In the genomic region with DNA sequence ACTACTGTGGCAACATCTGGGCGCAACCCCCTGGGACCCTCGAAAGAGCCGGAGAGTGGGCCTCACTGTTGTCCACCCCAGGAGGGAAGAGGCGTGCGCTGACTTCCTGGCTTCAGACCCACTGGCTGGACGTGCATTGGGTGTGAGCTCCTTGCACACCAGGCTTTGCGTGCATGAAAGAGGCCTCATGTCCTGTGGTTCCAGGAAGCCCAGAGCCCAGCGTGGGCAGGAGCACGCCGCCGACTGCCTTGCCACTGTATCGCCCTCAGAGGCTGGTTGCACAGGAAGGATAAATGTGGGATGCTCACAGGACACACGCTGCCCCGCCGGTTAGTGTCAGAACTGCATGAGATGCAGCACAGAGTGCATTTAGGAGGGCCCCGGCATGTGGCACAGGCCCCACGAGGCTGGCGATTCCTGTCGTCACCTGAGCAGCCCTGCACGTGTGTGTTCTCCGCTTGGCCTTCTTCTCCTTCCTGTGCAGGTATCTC, we compare ENCODE assay signal across 13 cellular contexts. TPM values are rescaled to one million over a fixed set of nuclear protein-coding genes. Genes with fewer than 3 reads are reported as not detected.
DNase-seq lines count a peak whose midpoint lies in the region; ATAC-seq, FAIRE-seq and TF ChIP-seq lines count a peak whose summit lies in the region.
"Had no signal": no experiment of that assay in that cellular context is flagged by ENCODE, and none has a peak within 500 bp of the region (broad histone marks: within the 10 kb centered on the region; RNA-seq: fewer than 3 reads in every experiment).

No MANE protein-coding gene starts in this region.

- no peak overlapping the region for H3K9ac ChIP-seq in K562 (ENCODE audit: insufficient read depth in 1 of 2, low read depth in 2 of 2, low read length in 2 of 2)
- H3K9ac ChIP-seq in HepG2 (ENCODE audit: insufficient read depth, low read depth, low read length) = no peak overlapping the region

- no peak for TF ChIP-seq POLR2A in K562 (conservative IDR thresholded peaks at IDR 0.05)
- TF ChIP-seq POLR2A in HepG2 (IDR thresholded peaks at IDR 0.05; ENCODE audit: insufficient read depth in 1 of 2, low read depth in 2 of 2, low read length in 2 of 2) = no peak
- TF ChIP-seq POLR2A in spleen (IDR thresholded peaks at IDR 0.05) = no peak

- no peak overlapping the region for H3K4me3 Mint-ChIP-seq in T-helper 17 cell
- H3K4me3 Mint-ChIP-seq: CD4-positive, CD25-positive, alpha-beta regulatory T cell had no signal

- H3K36me3 ChIP-seq in H7 (replicated peaks; ENCODE audit: control insufficient read depth, insufficient read depth, low read length) (no peaks in the 10 kb centered on the region), K562 (ENCODE audit: control insufficient read depth, insufficient read depth, low read length) (no peaks in the 10 kb centered on the region), HepG2 (replicated peaks in 1 of 2; ENCODE audit: control insufficient read depth in 1 of 2, insufficient read depth in 2 of 2, low read length in 2 of 2) (no peaks in the 10 kb centered on the region), spleen (no peaks in the 10 kb centered on the region)
- H3K36me3 ChIP-seq: HAP-1 had no signal

- POLR2A ChIA-PET in K562 (lab: Yijun Ruan, JAX) (no interaction called here), HepG2 (lab: Yijun Ruan, JAX) (no interaction called here)

- H3K27me3 Mint-ChIP-seq in T-helper 17 cell = peaks cover 61% of the 10 kb centered on the region

- TF ChIP-seq CTCF in K562 (IDR thresholded peaks at IDR 0.05 in 2 of 3, conservative IDR thresholded peaks at IDR 0.05 in 1 of 3; ENCODE audit: insufficient read depth in 2 of 3, low read depth in 1 of 3, low read length in 3 of 3) = no peak
- TF ChIP-seq CTCF in HepG2 (CRISPR knock-in tag; IDR thresholded peaks at IDR 0.05) = no peak
- TF ChIP-seq CTCF in spleen (IDR thresholded peaks at IDR 0.05 in 8 of 11, conservative IDR thresholded peaks at IDR 0.05 in 3 of 11) = no peak

- H3K4me2 ChIP-seq in K562 (ENCODE audit: insufficient read depth, low read length) (no peak overlapping the region), HepG2 (ENCODE audit: low read depth, low read length) (no peak overlapping the region)

- H3K27me3 ChIP-seq in H7 (ENCODE audit: control insufficient read depth, insufficient read depth, low read length) = no peaks in the 10 kb centered on the region
- H3K27me3 ChIP-seq in K562 (ENCODE audit: control insufficient read depth in 2 of 2, insufficient read depth in 2 of 2, low read length in 2 of 2) = peaks cover 7 to 65% of the 10 kb centered on the region in 2 experiments
- H3K27me3 ChIP-seq in HepG2 (ENCODE audit: control insufficient read depth in 1 of 2, insufficient read depth in 2 of 2, low read length in 2 of 2) = peaks cover 4 to 37% of the 10 kb centered on the region in 2 experiments; a peak in 4 of 5 replicates
- H3K27me3 ChIP-seq in spleen (replicated peaks in 1 of 7) = peaks cover 0 to 44% (median 0%) of the 10 kb centered on the region in 7 donors

- no peaks in the 10 kb centered on the region; the same call in none of the 2 replicates for H4K20me1 ChIP-seq in K562 (replicated peaks; ENCODE audit: control insufficient read depth, insufficient read depth, low read length)
- no peaks in the 10 kb centered on the region for H4K20me1 ChIP-seq in HepG2 (ENCODE audit: insufficient read depth, low read length)

- H3K9me1 ChIP-seq in K562 (ENCODE audit: control insufficient read depth, insufficient read depth, low read length) = no peaks in the 10 kb centered on the region

- in situ Hi-C loops in K562 (cut with MboI) = no loop called here
- in situ Hi-C loops in HepG2 (cut with HindIII; ENCODE audit: extremely low pct_ligation_motif_present, low pct_unique_long_range_greater_than_20kb) = no loop called here

- no TSS peak for BruUV-seq in K562 (replicated peaks; lab: Mats Ljungman, UMichigan)
- BruUV-seq in HepG2 (replicated peaks; lab: Mats Ljungman, UMichigan) = no TSS peak

- H3K4me1 ChIP-seq in K562 (replicated peaks in 1 of 2; ENCODE audit: control insufficient read depth in 2 of 2, insufficient read depth in 2 of 2, low read length in 2 of 2) (no peaks in the 10 kb centered on the region), HepG2 (ENCODE audit: insufficient read depth, low read length) (no peaks in the 10 kb centered on the region), spleen (no peaks in the 10 kb centered on the region)
- H3K4me1 ChIP-seq: HAP-1 had no signal

- H3K9me3 ChIP-seq in K562 (replicated peaks; ENCODE audit: control insufficient read depth, insufficient read depth, low read depth, low read length) (no peaks in the 10 kb centered on the region), HepG2 (ENCODE audit: low read length) (peaks cover 14% of the 10 kb centered on the region), spleen (peaks cover 0 to 23% (median 13%) of the 10 kb centered on the region in 8 donors), T-helper 17 cell (ENCODE audit: control insufficient read depth, low read length, poor library complexity, severe bottlenecking) (peaks cover 6% of the 10 kb centered on the region)

- CTCF ChIA-PET in K562 (lab: Yijun Ruan, JAX; ENCODE audit: low intra/inter-chr PET ratio) = no interaction called here
- CTCF ChIA-PET in HepG2 (lab: Yijun Ruan, JAX; ENCODE audit: low intra/inter-chr PET ratio, low total read pairs) = no interaction called here

- FAIRE-seq in K562 (lab: Jason Lieb, UNC) = no peak
- FAIRE-seq in HepG2 (lab: Jason Lieb, UNC) = no peak
- FAIRE-seq: GM18507 had no signal

- no peaks in the 10 kb centered on the region for H3K79me2 ChIP-seq in K562 (ENCODE audit: control insufficient read depth, insufficient read depth, low read length)
- H3K79me2 ChIP-seq in HepG2 (ENCODE audit: insufficient read depth, low read length) = no peaks in the 10 kb centered on the region

- intact Hi-C loops in K562 (cut with micrococcal nuclease) (no loop called here), HepG2 (cut with micrococcal nuclease; ENCODE audit: unreplicated experiment) (no loop called here), spleen (cut with DNase I; ENCODE audit: low total_unique reads) (no loop called here)

- peaks cover 4% of the 10 kb centered on the region for H3K36me3 Mint-ChIP-seq in T-helper 17 cell (ENCODE audit: low read depth)

- H2AFZ ChIP-seq in K562 (ENCODE audit: low read depth, low read length) = no peak overlapping the region
- no peak overlapping the region for H2AFZ ChIP-seq in HepG2 (ENCODE audit: low read length)

- TF ChIP-seq RAD21 in K562 (CRISPR knock-in tag; conservative IDR thresholded peaks at IDR 0.05 in 1 of 2, IDR thresholded peaks at IDR 0.05 in 1 of 2) (no peak), HepG2 (CRISPR knock-in tag; IDR thresholded peaks at IDR 0.05) (no peak)

- ATAC-seq in K562 = peak; percentile 46; the same call in 1 of the 3 replicates
- peak; percentile 59; the same call in 2 of the 3 replicates for ATAC-seq in HepG2
- no peak for ATAC-seq in T-helper 17 cell

- no peak overlapping the region for H3K27ac ChIP-seq in K562 (ENCODE audit: extremely low read depth, low read depth, low read length)
- H3K27ac ChIP-seq in HepG2 (ENCODE audit: extremely low read length, insufficient read depth, low read length) = no peak overlapping the region
- no peak overlapping the region for H3K27ac ChIP-seq in spleen

- no peak overlapping the region for H3K27ac Mint-ChIP-seq in T-helper 17 cell
- H3K27ac Mint-ChIP-seq: CD4-positive, CD25-positive, alpha-beta regulatory T cell had no signal

- TF ChIP-seq EP300 in K562 (IDR thresholded peaks at IDR 0.05; ENCODE audit: low read length) (no peak), HepG2 (IDR thresholded peaks at IDR 0.05; ENCODE audit: low read depth in 2 of 2, low read length in 2 of 2) (no peak), HepG2 (CRISPR knock-in tag; IDR thresholded peaks at IDR 0.05; ENCODE audit: borderline replicate concordance) (no peak)

- H3K4me3 ChIP-seq in H7 (ENCODE audit: insufficient read depth, low read depth, low read length) = no peak overlapping the region
- no peak overlapping the region for H3K4me3 ChIP-seq in K562
- H3K4me3 ChIP-seq in HepG2 (replicated peaks in 1 of 3; ENCODE audit: insufficient read depth in 1 of 3, low read depth in 2 of 3, low read length in 3 of 3) = no peak overlapping the region
- no peak overlapping the region for H3K4me3 ChIP-seq in spleen
- H3K4me3 ChIP-seq: HAP-1 had no signal

- WGBS in K562 (ENCODE audit: insufficient coverage, low coverage, missing lambda C conversion rate) = 2% methylated on average over 17 of the region's 21 CpGs
- 36% methylated on average over 5 of the region's 21 CpGs for WGBS in HepG2 (ENCODE audit: low lambda C conversion rate)
- 83 to 93% (median 87%) methylated on average over 16 to 21 of the region's 21 CpGs for WGBS in spleen, 5 donors

- DNase-seq in H7 (peak; percentile 45), K562 (ENCODE audit: extremely low read depth in 1 of 4, low spot score in 3 of 4) (no peak), HepG2 (ENCODE audit: low spot score) (no peak), spleen (peak; percentile 52), T-helper 17 cell (no peak), cerebellar cortex (ENCODE audit: low spot score) (no peak)
- no peak for DNase-seq in activated effector memory CD4-positive, alpha-beta T cell treated with Interleukin-2 at 50 U/mL for 16 hours
- DNase-seq: CD4-positive, CD25-positive, alpha-beta regulatory T cell; DMS53; GF-D8; GOT3 had no signal

- peaks cover 5% of the 10 kb centered on the region for H3K4me1 Mint-ChIP-seq in T-helper 17 cell
- H3K4me1 Mint-ChIP-seq: CD4-positive, CD25-positive, alpha-beta regulatory T cell had no signal

RNA-seq across cellular contexts. Expression of gene JAKMIP3, which starts 8.5 kb away (rescaled TPM):
- 0.42 and 0.63 TPM in 2 replicates for total RNA-seq in H7 (2014; rRNA removed; shearing (Covaris generic))
- total RNA-seq in K562 (2011; cell fraction: chromatin; rRNA removed; ENCODE audit: low replicate concordance) = 0.12 TPM in 1 of 2 replicates, not detected in the other
- under 0.01 TPM in 1 of 2 replicates, not detected in the other for total RNA-seq in K562 (2011; cell fraction: nucleolus; rRNA removed)
- 0.15 TPM in 1 of 2 replicates, not detected in the other for total RNA-seq in K562 (2011; cell fraction: nucleoplasm; rRNA removed)
- total RNA-seq in K562 (2014; rRNA removed) (not detected in 2 replicates), K562 (2014; rRNA removed; fragmentation: Illumina TruSeq; extraction: Trizol) (not detected in 2 replicates), K562 (2015; rRNA removed; fragmentation: Illumina TruSeq; extraction: Trizol) (0.04 TPM in 1 of 2 replicates, not detected in the other), K562 (2021) (not detected in 2 replicates), HepG2 (2016; rRNA removed; fragmentation: Illumina TruSeq; extraction: Trizol) (0.04 and 0.11 TPM in 2 replicates), spleen (under 1 TPM; 0.13 to 0.92 (median 0.44) TPM), T-helper 17 cell (under 1 TPM; 0.22 to 0.39 TPM)
- polyA plus RNA-seq in K562 (2011; rRNA removed) (0.01 TPM in 1 of 2 replicates, not detected in the other), K562 (2014; fragmentation: Illumina TruSeq; extraction: Trizol) (not detected in 2 replicates), K562 (2014; fragmentation: Nextera tagmentation; extraction: Ambion mirVana) (not detected), K562 (2014; rRNA removed) (0.01 TPM in 1 of 2 replicates, not detected in the other), HepG2 (2011; rRNA removed) (0.03 and 0.12 TPM in 2 replicates), spleen (under 1 TPM; 0.06 to 0.13 (median 0.13) TPM)
- not detected in 2 replicates for polyA plus RNA-seq in K562 (2011; cell fraction: cytosol; rRNA removed)
- polyA plus RNA-seq in K562 (2011; cell fraction: nucleus; rRNA removed) = 0.03 TPM in 1 of 2 replicates, not detected in the other
- 0.04 and 1.4 TPM in 2 replicates for polyA plus RNA-seq in K562 (2012)
- not detected in 2 replicates for polyA minus RNA-seq in K562 (2011; rRNA and poly(A)+ RNA removed)
- not detected in 2 replicates for polyA minus RNA-seq in K562 (2011; cell fraction: cytosol; rRNA and poly(A)+ RNA removed)
- polyA minus RNA-seq in K562 (2011; cell fraction: nucleus; rRNA and poly(A)+ RNA removed) = under 0.01 TPM in 1 of 2 replicates, not detected in the other
- total RNA-seq in HepG2 (2016; cell fraction: cytosol; rRNA removed; fragmentation: Illumina TruSeq; extraction: Trizol; ENCODE audit: low read depth) = not detected in 2 replicates
- 0.11 TPM in 1 of 2 replicates, not detected in the other for total RNA-seq in HepG2 (2016; cell fraction: insoluble cytoplasmic fraction; rRNA removed; fragmentation: Illumina TruSeq; extraction: Trizol)
- 0.03 TPM in 2 replicates for total RNA-seq in HepG2 (2016; cell fraction: membrane; rRNA removed; fragmentation: Illumina TruSeq; extraction: Trizol)
- total RNA-seq in HepG2 (2016; cell fraction: nucleus; rRNA removed; fragmentation: Illumina TruSeq; extraction: Trizol) = 0.12 and 0.22 TPM in 2 replicates
- polyA plus RNA-seq in HepG2 (2011; cell fraction: cytosol; rRNA removed) = 0.01 and 0.03 TPM in 2 replicates
- polyA plus RNA-seq in HepG2 (2011; cell fraction: nucleus; rRNA removed) = 0.40 and 0.45 TPM in 2 replicates
- 0.07 and 0.12 TPM in 2 replicates for polyA plus RNA-seq in HepG2 (2012)
- 0.02 TPM in 1 of 2 replicates, not detected in the other for polyA plus RNA-seq in HepG2 (2016; cell fraction: cytosol; fragmentation: Illumina TruSeq; extraction: Trizol; ENCODE audit: low read depth)
- 0.04 and 0.08 TPM in 2 replicates for polyA plus RNA-seq in HepG2 (2016; cell fraction: insoluble cytoplasmic fraction; fragmentation: Illumina TruSeq; extraction: Trizol; ENCODE audit: low read depth)
- 0.03 TPM in 1 of 2 replicates, not detected in the other for polyA plus RNA-seq in HepG2 (2016; cell fraction: membrane; fragmentation: Illumina TruSeq; extraction: Trizol; ENCODE audit: low read depth)
- 0.45 and 0.53 TPM in 2 replicates for polyA plus RNA-seq in HepG2 (2016; cell fraction: nucleus; fragmentation: Illumina TruSeq; extraction: Trizol; ENCODE audit: insufficient read depth, low read depth)
- polyA minus RNA-seq in HepG2 (2011; rRNA and poly(A)+ RNA removed; ENCODE audit: low replicate concordance) = 0.07 TPM in 1 of 2 replicates, not detected in the other
- polyA minus RNA-seq in HepG2 (2011; cell fraction: cytosol; rRNA and poly(A)+ RNA removed) = not detected in 2 replicates
- 0.12 and 0.26 TPM in 2 replicates for polyA minus RNA-seq in HepG2 (2011; cell fraction: nucleus; rRNA and poly(A)+ RNA removed)
- polyA plus RNA-seq: CD4-positive, CD25-positive, alpha-beta regulatory T cell had no signal

Comparison
In these comparisons a context has a peak if more than half of its experiments do, and no peak if none do; other contexts are left out.
1. DNase-seq: peak in H7 (single experiment) and spleen (single experiment); none in K562 (0 of 4), HepG2 (single experiment), T-helper 17 cell (0 of 3), cerebellar cortex (single experiment) and activated effector memory CD4-positive, alpha-beta T cell treated with Interleukin-2 at 50 U/mL for 16 hours (single experiment).